In genomic region chr2:227821043-227821942, GRCh38 we compare ENCODE assay signal across 31 cellular contexts. TPM values are rescaled to one million over a fixed set of nuclear protein-coding genes. Genes with fewer than 3 reads are reported as not detected.
A peak's percentile ranks its signal among the peaks of the same experiment; 100 is the strongest.
DNase-seq lines count a peak whose midpoint lies in the region; ATAC-seq, FAIRE-seq and TF ChIP-seq lines count a peak whose summit lies in the region.
"Had no signal": no experiment of that assay in that cellular context is flagged by ENCODE, and none has a peak within 500 bp of the region (broad histone marks: within the 10 kb centered on the region; RNA-seq: fewer than 3 reads in every experiment).

No MANE protein-coding gene starts in this region.

- H3K9me3 ChIP-seq in Peyer's patch: no peaks in the 10 kb centered on the region
- H3K9me3 ChIP-seq in small intestine (ENCODE audit: control insufficient read depth, low read depth): no peaks in the 10 kb centered on the region
- H3K9me3 ChIP-seq: gastrocnemius medialis, neutrophil, thoracic aorta had no signal

- no peak overlapping the region for H3K27ac Mint-ChIP-seq in activated naive CD4-positive, alpha-beta T cell treated with anti-CD3 and anti-CD28 coated beads for 36 hours
- no peak overlapping the region for H3K27ac Mint-ChIP-seq in type B pancreatic cell
- H3K27ac Mint-ChIP-seq: activated CD4-positive, alpha-beta T cell treated with anti-CD3 and anti-CD28 coated beads, Interleukin-2, amount 10 ng/mL, durations not matched to agents 24 days and 14 days; activated CD8-positive, alpha-beta memory T cell treated with anti-CD3 and anti-CD28 coated beads, Interleukin-2, amount 10 ng/mL, durations not matched to agents 7 days and 5 days; activated naive CD8-positive, alpha-beta T cell; activated T-helper 1 cell treated with anti-CD3 and anti-CD28 coated beads, Interleukin-12 subunit alpha, Interleukin-12 subunit beta, Interleukin-2, Interleukin-4 antibody, amounts not matched to agents 30 ng/mL and 10 ng/mL and 1 ng/mL, durations not matched to agents 14 hours and 24 hours and 36 hours; CD4-positive, alpha-beta T cell; stimulated activated naive B cell treated with anti-CD40 and anti-IgM and Interleukin-4, amounts not matched to agents 10 μg/mL and 1 μg/mL and 100 μg/mL, for 72 hours had no signal

- no peak for FAIRE-seq in small intestine (lab: Jason Lieb, UNC)
- FAIRE-seq: H1, islet of Langerhans had no signal

- H3K27me3 Mint-ChIP-seq in activated naive CD4-positive, alpha-beta T cell treated with anti-CD3 and anti-CD28 coated beads for 36 hours (ENCODE audit: low read depth): peaks cover 19% of the 10 kb centered on the region
- H3K27me3 Mint-ChIP-seq in type B pancreatic cell: no peaks in the 10 kb centered on the region

- H3K36me3 ChIP-seq in Peyer's patch (no peaks in the 10 kb centered on the region), small intestine (ENCODE audit: control insufficient read depth in 2 of 2, insufficient read depth in 2 of 2, low read length in 2 of 2) (no peaks in the 10 kb centered on the region)
- H3K36me3 ChIP-seq: gastrocnemius medialis, neutrophil, thoracic aorta had no signal

- CTCF ChIA-PET in activated naive CD4-positive, alpha-beta T cell treated with anti-CD3 and anti-CD28 coated beads for 36 hours (lab: Charles Lee): interaction anchor here (1.8 kb wide), 1 partner anchor 55 kb away, joined by 3 read pairs; no protein-coding TSS in a partner anchor

- TF ChIP-seq CTCF in Peyer's patch (IDR thresholded peaks at IDR 0.05) (no peak), type B pancreatic cell (conservative IDR thresholded peaks at IDR 0.05) (no peak)

- 68 to 75% (median 75%) methylated on average over 4 of the region's 4 CpGs for WGBS in small intestine, 3 donors

- DNase-seq in ELR (ENCODE audit: low read depth) (peak; percentile 45), Peyer's patch (peak in 2 of 3 donors; percentile 86 to 89), glomerular visceral epithelial cell (ENCODE audit: extremely low spot score) (peak; percentile 79), small intestine (peak; percentile 97), type B pancreatic cell (ENCODE audit: extremely low spot score, unreplicated experiment) (no peak), NCI-H1048 (lab: John Stamatoyannopoulos, UW) (no peak)
- DNase-seq in activated naive CD4-positive, alpha-beta T cell treated with anti-CD3 and anti-CD28 coated beads for 36 hours: no peak
- DNase-seq: activated CD4-positive, alpha-beta T cell treated with anti-CD3 and anti-CD28 coated beads, Interleukin-2, amount 10 ng/mL, durations not matched to agents 24 days and 14 days; activated CD8-positive, alpha-beta memory T cell treated with anti-CD3 and anti-CD28 coated beads, Interleukin-2, amount 10 ng/mL, durations not matched to agents 7 days and 5 days; CD4-positive, alpha-beta T cell; DMS79 treated with DMSO at 0.1 percent for 48 hours; effector CD4-positive, alpha-beta T cell; gastrocnemius medialis; KG1; NCI-H2029; NCI-H345; NCI-H82; stimulated activated CD4-positive, alpha-beta T cell treated with anti-CD3 and anti-CD28 coated beads, Interleukin-2, amount 100 ng/mL, for 48 hours; stimulated activated naive B cell treated with anti-CD40 and anti-IgM and Interleukin-4, amounts not matched to agents 10 μg/mL and 1 μg/mL and 100 μg/mL, for 72 hours had no signal

- H3K4me1 Mint-ChIP-seq in activated naive CD4-positive, alpha-beta T cell treated with anti-CD3 and anti-CD28 coated beads for 36 hours (ENCODE audit: low read depth): peaks cover 26% of the 10 kb centered on the region
- H3K4me1 Mint-ChIP-seq in type B pancreatic cell (ENCODE audit: unreplicated experiment): no peaks in the 10 kb centered on the region
- H3K4me1 Mint-ChIP-seq: stimulated activated naive B cell treated with anti-CD40 and anti-IgM and Interleukin-4, amounts not matched to agents 10 μg/mL and 1 μg/mL and 100 μg/mL, for 72 hours had no signal

- no peaks in the 10 kb centered on the region for H3K9me3 Mint-ChIP-seq in activated naive CD4-positive, alpha-beta T cell treated with anti-CD3 and anti-CD28 coated beads for 36 hours
- peaks cover 6% of the 10 kb centered on the region for H3K9me3 Mint-ChIP-seq in type B pancreatic cell
- H3K9me3 Mint-ChIP-seq: CD4-positive, alpha-beta T cell; stimulated activated naive B cell treated with anti-CD40 and anti-IgM and Interleukin-4, amounts not matched to agents 10 μg/mL and 1 μg/mL and 100 μg/mL, for 72 hours had no signal

- no peak for ATAC-seq in HG02798 (IDR thresholded peaks at IDR 0.05; ENCODE audit: poor library complexity, unreplicated experiment)
- ATAC-seq: activated CD8-positive, alpha-beta memory T cell treated with anti-CD3 and anti-CD28 coated beads, Interleukin-2, amount 10 ng/mL, durations not matched to agents 7 days and 5 days; esophagus mucosa; gastrocnemius medialis; stimulated activated naive B cell treated with anti-CD40 and anti-IgM and Interleukin-4, amounts not matched to agents 10 μg/mL and 1 μg/mL and 100 μg/mL, for 72 hours had no signal

- H3K4me1 ChIP-seq in Peyer's patch: peaks cover 0 to 19% (median 0%) of the 10 kb centered on the region in 4 donors
- peaks cover 3 to 15% of the 10 kb centered on the region in 2 donors for H3K4me1 ChIP-seq in small intestine (ENCODE audit: control insufficient read depth in 2 of 2, insufficient read depth in 1 of 2, low read depth in 1 of 2, low read length in 1 of 2)
- H3K4me1 ChIP-seq: gastrocnemius medialis had no signal

- H3K27ac ChIP-seq in Peyer's patch (peak overlapping the region in 2 of 4 donors; percentile 26 to 60), small intestine (ENCODE audit: low read depth in 1 of 2, low read length in 1 of 2) (peak overlapping the region in 1 of 2 donors; percentile 25)
- H3K27ac ChIP-seq: gastrocnemius medialis, neutrophil, thoracic aorta had no signal

- intact Hi-C loops in activated naive CD4-positive, alpha-beta T cell treated with anti-CD3 and anti-CD28 coated beads for 36 hours (cut with micrococcal nuclease): no loop called here

- no peak overlapping the region for H3K4me3 Mint-ChIP-seq in activated naive CD4-positive, alpha-beta T cell treated with anti-CD3 and anti-CD28 coated beads for 36 hours
- no peak overlapping the region for H3K4me3 Mint-ChIP-seq in type B pancreatic cell
- H3K4me3 Mint-ChIP-seq: activated CD4-positive, alpha-beta T cell treated with anti-CD3 and anti-CD28 coated beads, Interleukin-2, amount 10 ng/mL, durations not matched to agents 24 days and 14 days; activated CD8-positive, alpha-beta memory T cell treated with anti-CD3 and anti-CD28 coated beads, Interleukin-2, amount 10 ng/mL, durations not matched to agents 7 days and 5 days; activated naive CD8-positive, alpha-beta T cell; activated T-helper 1 cell treated with anti-CD3 and anti-CD28 coated beads, Interleukin-12 subunit alpha, Interleukin-12 subunit beta, Interleukin-2, Interleukin-4 antibody, amounts not matched to agents 30 ng/mL and 10 ng/mL and 1 ng/mL, durations not matched to agents 14 hours and 24 hours and 36 hours; CD4-positive, alpha-beta T cell; stimulated activated naive B cell treated with anti-CD40 and anti-IgM and Interleukin-4, amounts not matched to agents 10 μg/mL and 1 μg/mL and 100 μg/mL, for 72 hours had no signal

- no peak for TF ChIP-seq POLR2A in Peyer's patch (IDR thresholded peaks at IDR 0.05)

- H3K4me3 ChIP-seq in Peyer's patch (no peak overlapping the region), small intestine (ENCODE audit: low read depth in 1 of 2, low read length in 2 of 2) (no peak overlapping the region)
- H3K4me3 ChIP-seq: gastrocnemius medialis, lung, smooth muscle cell, thoracic aorta had no signal

- H3K36me3 Mint-ChIP-seq in activated naive CD4-positive, alpha-beta T cell treated with anti-CD3 and anti-CD28 coated beads for 36 hours (ENCODE audit: low read depth): no peaks in the 10 kb centered on the region
- H3K36me3 Mint-ChIP-seq in type B pancreatic cell: no peaks in the 10 kb centered on the region
- H3K36me3 Mint-ChIP-seq: activated CD8-positive, alpha-beta memory T cell treated with anti-CD3 and anti-CD28 coated beads, Interleukin-2, amount 10 ng/mL, durations not matched to agents 7 days and 5 days; activated naive CD8-positive, alpha-beta T cell; stimulated activated naive B cell treated with anti-CD40 and anti-IgM and Interleukin-4, amounts not matched to agents 10 μg/mL and 1 μg/mL and 100 μg/mL, for 72 hours had no signal

- H3K27me3 ChIP-seq in Peyer's patch (no peaks in the 10 kb centered on the region), small intestine (ENCODE audit: control insufficient read depth in 2 of 2, insufficient read depth in 2 of 2, low read length in 2 of 2) (no peaks in the 10 kb centered on the region)
- H3K27me3 ChIP-seq: gastrocnemius medialis, neutrophil had no signal

RNA-seq across cellular contexts. Expression of gene CCL20, which starts 7.7 kb away (rescaled TPM):
- 10 to 100 TPM in 1 of 4 donors, 1 to 10 TPM in 2, not detected in 1; 4.0 to 14.0 (median 5.1) TPM for total RNA-seq in Peyer's patch
- polyA plus RNA-seq in small intestine: 10 to 100 TPM in 1 of 3 donors, 1 to 10 TPM in 2; 9.6 to 15.9 (median 9.7) TPM
- total RNA-seq in activated naive CD4-positive, alpha-beta T cell treated with anti-CD3 and anti-CD28 coated beads for 36 hours: 10 to 100 TPM in 1 of 2 experiments, 1 to 10 TPM in 1; 9.6 to 13.1 TPM
- 1.7 and 3.2 TPM in 2 replicates for total RNA-seq in type B pancreatic cell (ENCODE audit: low replicate concordance)
- total RNA-seq: cerebellum, H1 had no signal
- polyA plus RNA-seq: H1 had no signal

RNA-seq across cellular contexts. Expression of gene DAW1, which starts 50.1 kb away (rescaled TPM):
- not detected for total RNA-seq in Peyer's patch
- not detected for polyA plus RNA-seq in small intestine
- not detected for total RNA-seq in activated naive CD4-positive, alpha-beta T cell treated with anti-CD3 and anti-CD28 coated beads for 36 hours
- 0.80 TPM in 1 of 2 replicates, not detected in the other for total RNA-seq in type B pancreatic cell (ENCODE audit: low replicate concordance)
- total RNA-seq: activated CD4-positive, alpha-beta T cell treated with anti-CD3 and anti-CD28 coated beads, Interleukin-2, amount 10 ng/mL, durations not matched to agents 24 days and 14 days; activated CD8-positive, alpha-beta memory T cell treated with anti-CD3 and anti-CD28 coated beads, Interleukin-2, amount 10 ng/mL, durations not matched to agents 7 days and 5 days; activated T-helper 1 cell treated with anti-CD3 and anti-CD28 coated beads, Interleukin-12 subunit alpha, Interleukin-12 subunit beta, Interleukin-2, Interleukin-4 antibody, amounts not matched to agents 30 ng/mL and 10 ng/mL and 1 ng/mL, durations not matched to agents 14 hours and 24 hours and 36 hours; CD4-positive, alpha-beta T cell; esophagus mucosa; gastrocnemius medialis; smooth muscle cell; T-helper 1 cell treated with Interleukin-12 subunit alpha and Interleukin-12 subunit beta and Interleukin-4 antibody, amounts not matched to agents 30 ng/mL and 1 ng/mL, for 36 hours had no signal
- polyA plus RNA-seq: smooth muscle cell had no signal

Comparison
In these comparisons a context has a peak if more than half of its experiments do, and no peak if none do; other contexts are left out.
1. DNase-seq: peak in ELR (single experiment), Peyer's patch (2 of 3), glomerular visceral epithelial cell (single experiment) and small intestine (single experiment); none in activated naive CD4-positive, alpha-beta T cell treated with anti-CD3 and anti-CD28 coated beads for 36 hours (single experiment), type B pancreatic cell (single experiment) and NCI-H1048 (single experiment).